28 cellular contexts compared by ENCODE assay signal in the genomic region with DNA sequence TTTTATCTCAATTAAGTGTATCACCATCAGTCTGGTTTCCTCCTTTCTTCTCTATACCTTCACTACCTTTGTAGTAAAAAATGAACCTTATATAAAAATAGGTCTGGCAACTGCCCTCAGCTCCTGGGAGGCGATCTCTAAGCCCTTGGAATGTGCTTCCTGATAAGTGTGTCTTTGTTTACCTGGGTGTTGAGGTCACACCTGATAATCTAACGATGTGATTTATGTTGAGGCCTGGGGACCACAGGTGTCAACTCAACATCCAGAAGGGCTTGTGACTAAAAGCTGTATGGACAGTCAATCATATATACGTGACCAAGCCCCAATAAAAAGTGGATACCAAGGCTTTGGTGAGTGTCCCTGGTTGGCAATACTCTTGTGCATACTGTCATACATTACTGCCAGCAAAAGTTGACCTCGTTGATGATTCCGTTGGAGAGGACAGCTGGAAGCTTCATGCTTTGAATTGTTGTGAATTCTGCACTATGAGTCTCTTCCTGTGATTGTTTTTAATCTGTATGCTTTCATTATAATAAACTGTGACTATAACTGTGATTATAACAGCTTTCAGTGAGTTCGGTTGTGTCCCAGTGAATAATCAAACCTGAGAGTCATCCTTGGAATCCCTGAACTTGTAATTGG. TPM values are rescaled to one million over a fixed set of nuclear protein-coding genes. Genes with fewer than 3 reads are reported as not detected.
DNase-seq lines count a peak whose midpoint lies in the region; ATAC-seq and TF ChIP-seq lines count a peak whose summit lies in the region.
"Had no signal": no experiment of that assay in that cellular context is flagged by ENCODE, and none has a peak within 500 bp of the region (broad histone marks: within the 10 kb centered on the region; RNA-seq: fewer than 3 reads in every experiment).

No MANE protein-coding gene starts in this region.

- peaks cover 37% of the 10 kb centered on the region for H3K4me1 ChIP-seq in CD4-positive, CD25-positive, alpha-beta regulatory T cell (ENCODE audit: control insufficient read depth, insufficient read depth, low read length, poor library complexity, severe bottlenecking)
- peaks cover 21% of the 10 kb centered on the region for H3K4me1 ChIP-seq in CD8-positive, alpha-beta T cell (ENCODE audit: insufficient read depth, low read length)
- peaks cover 4% of the 10 kb centered on the region for H3K4me1 ChIP-seq in mesendoderm (ENCODE audit: control insufficient read depth, low read depth, low read length)

- H4K5ac ChIP-seq in mesendoderm (ENCODE audit: low read length): no peak overlapping the region

- intact Hi-C loops in CD8-positive, alpha-beta T cell (cut with DNase I, micrococcal nuclease): no loop called here

- H3K18ac ChIP-seq in mesendoderm (ENCODE audit: low read length): no peak overlapping the region

- no peaks in the 10 kb centered on the region for H3K9me3 ChIP-seq in CD4-positive, CD25-positive, alpha-beta regulatory T cell (ENCODE audit: control insufficient read depth in 2 of 2, low read length in 2 of 2)
- H3K9me3 ChIP-seq in CD8-positive, alpha-beta T cell (ENCODE audit: low read length): no peaks in the 10 kb centered on the region
- H3K9me3 ChIP-seq: MG63, transverse colon had no signal

- H4K8ac ChIP-seq in mesendoderm (ENCODE audit: low read depth, low read length): no peak overlapping the region

- H3K27me3 Mint-ChIP-seq in CD4-positive, CD25-positive, alpha-beta regulatory T cell: no peaks in the 10 kb centered on the region
- no peaks in the 10 kb centered on the region for H3K27me3 Mint-ChIP-seq in CD8-positive, alpha-beta T cell (ENCODE audit: low read depth)
- no peaks in the 10 kb centered on the region for H3K27me3 Mint-ChIP-seq in central memory CD8-positive, alpha-beta T cell
- H3K27me3 Mint-ChIP-seq: activated B cell treated with CpG ODN at 0.5 μM for 24 hours; activated CD4-positive, alpha-beta memory T cell treated with anti-CD3 and anti-CD28 coated beads, Interleukin-2, amount 10 ng/mL, durations not matched to agents 7 days and 5 days; activated naive CD8-positive, alpha-beta T cell treated with anti-CD3 and anti-CD28 coated beads, Interleukin-2, amount 10 ng/mL, durations not matched to agents 7 days and 5 days had no signal

- H3K79me2 ChIP-seq in mesendoderm (ENCODE audit: control insufficient read depth, insufficient read depth, low read length): no peaks in the 10 kb centered on the region

- H3K9me3 Mint-ChIP-seq in CD4-positive, CD25-positive, alpha-beta regulatory T cell: no peaks in the 10 kb centered on the region
- H3K9me3 Mint-ChIP-seq in CD8-positive, alpha-beta T cell: peaks cover 2% of the 10 kb centered on the region
- no peaks in the 10 kb centered on the region for H3K9me3 Mint-ChIP-seq in central memory CD8-positive, alpha-beta T cell
- H3K9me3 Mint-ChIP-seq: activated B cell treated with CpG ODN at 0.5 μM for 24 hours, HFFc6 had no signal

- no peak overlapping the region for H3K4ac ChIP-seq in mesendoderm (ENCODE audit: low read depth, low read length)

- peaks cover 42% of the 10 kb centered on the region for H3K36me3 Mint-ChIP-seq in CD4-positive, CD25-positive, alpha-beta regulatory T cell
- peaks cover 50% of the 10 kb centered on the region for H3K36me3 Mint-ChIP-seq in CD8-positive, alpha-beta T cell
- peaks cover 19% of the 10 kb centered on the region for H3K36me3 Mint-ChIP-seq in central memory CD8-positive, alpha-beta T cell (ENCODE audit: insufficient read depth)

- no peak overlapping the region for H3K23ac ChIP-seq in mesendoderm (ENCODE audit: low read length)

- no peak overlapping the region for H2BK120ac ChIP-seq in mesendoderm (ENCODE audit: low read depth, low read length)

- H3K4me3 ChIP-seq in CD4-positive, CD25-positive, alpha-beta regulatory T cell (ENCODE audit: low read depth, low read length): peak overlapping the region; percentile 22
- no peak overlapping the region for H3K4me3 ChIP-seq in CD8-positive, alpha-beta T cell (ENCODE audit: low read depth, low read length)
- no peak overlapping the region for H3K4me3 ChIP-seq in mesendoderm (ENCODE audit: low read length)
- H3K4me3 ChIP-seq: hepatocyte, MG63, transverse colon had no signal

- H3K9ac ChIP-seq in mesendoderm (ENCODE audit: low read length): no peak overlapping the region

- POLR2A ChIA-PET in CD8-positive, alpha-beta T cell (lab: Charles Lee): no interaction called here

- WGBS in mesendoderm (ENCODE audit: extremely low coverage, insufficient coverage, low lambda C conversion rate): no CpG with 5 or more reads among the region's 6 CpGs

- no peak for TF ChIP-seq CTCF in CD8-positive, alpha-beta T cell (IDR thresholded peaks at IDR 0.05)

- H3K4me3 Mint-ChIP-seq in CD4-positive, CD25-positive, alpha-beta regulatory T cell: peak overlapping the region in 3 of 4 donors; percentile 42 to 73 (median 46)
- H3K4me3 Mint-ChIP-seq in CD8-positive, alpha-beta T cell: no peak overlapping the region
- no peak overlapping the region for H3K4me3 Mint-ChIP-seq in central memory CD8-positive, alpha-beta T cell
- H3K4me3 Mint-ChIP-seq: activated B cell treated with CpG ODN at 0.5 μM for 24 hours; activated CD4-positive, alpha-beta memory T cell treated with anti-CD3 and anti-CD28 coated beads, Interleukin-2, amount 10 ng/mL, durations not matched to agents 7 days and 5 days; activated naive CD8-positive, alpha-beta T cell treated with anti-CD3 and anti-CD28 coated beads, Interleukin-2, amount 10 ng/mL, durations not matched to agents 7 days and 5 days; HFFc6; mesothelial cell of epicardium had no signal

- peaks cover 51 to 78% (median 69%) of the 10 kb centered on the region in 4 donors for H3K4me1 Mint-ChIP-seq in CD4-positive, CD25-positive, alpha-beta regulatory T cell
- H3K4me1 Mint-ChIP-seq in CD8-positive, alpha-beta T cell (ENCODE audit: low read depth): peaks cover 72% of the 10 kb centered on the region
- H3K4me1 Mint-ChIP-seq in central memory CD8-positive, alpha-beta T cell: peaks cover 61% of the 10 kb centered on the region

- no peaks in the 10 kb centered on the region for H3K27me3 ChIP-seq in CD4-positive, CD25-positive, alpha-beta regulatory T cell (ENCODE audit: control insufficient read depth, insufficient read depth, low read length)
- H3K27me3 ChIP-seq in CD8-positive, alpha-beta T cell (ENCODE audit: insufficient read depth, low read length): no peaks in the 10 kb centered on the region
- H3K27me3 ChIP-seq in mesendoderm (ENCODE audit: insufficient read depth, low read length, poor library complexity): no peaks in the 10 kb centered on the region
- H3K27me3 ChIP-seq: hepatocyte, MG63, transverse colon had no signal

- H3K36me3 ChIP-seq in CD4-positive, CD25-positive, alpha-beta regulatory T cell (ENCODE audit: control insufficient read depth, insufficient read depth, low read length): peaks cover 6% of the 10 kb centered on the region
- peaks cover 6% of the 10 kb centered on the region for H3K36me3 ChIP-seq in CD8-positive, alpha-beta T cell (ENCODE audit: insufficient read depth, low read length)
- H3K36me3 ChIP-seq in mesendoderm (ENCODE audit: control insufficient read depth, insufficient read depth, low read length): no peaks in the 10 kb centered on the region
- H3K36me3 ChIP-seq: transverse colon had no signal

- H2BK15ac ChIP-seq in mesendoderm (replicated peaks; ENCODE audit: low read depth): no peak overlapping the region

- H3K27ac ChIP-seq in CD4-positive, CD25-positive, alpha-beta regulatory T cell (ENCODE audit: insufficient read depth, low read length, poor library complexity, severe bottlenecking): no peak overlapping the region
- H3K27ac ChIP-seq in CD8-positive, alpha-beta T cell (ENCODE audit: low read depth, low read length): no peak overlapping the region
- peak overlapping the region; percentile 15 for H3K27ac ChIP-seq in mesendoderm (ENCODE audit: low read depth, low read length)
- H3K27ac ChIP-seq: C4-2B, hepatocyte had no signal

- peak overlapping the region in 2 of 3 donors; percentile 11 to 52 for H3K27ac Mint-ChIP-seq in CD4-positive, CD25-positive, alpha-beta regulatory T cell
- H3K27ac Mint-ChIP-seq in CD8-positive, alpha-beta T cell: peak overlapping the region; percentile 9
- H3K27ac Mint-ChIP-seq in central memory CD8-positive, alpha-beta T cell (ENCODE audit: low read depth): peak overlapping the region; percentile 40
- H3K27ac Mint-ChIP-seq: activated B cell treated with CpG ODN at 0.5 μM for 24 hours; activated CD4-positive, alpha-beta memory T cell treated with anti-CD3 and anti-CD28 coated beads, Interleukin-2, amount 10 ng/mL, durations not matched to agents 7 days and 5 days; HFFc6; mesothelial cell of epicardium had no signal

- ATAC-seq in CD4-positive, CD25-positive, alpha-beta regulatory T cell (ENCODE audit: low read depth in 2 of 2): no peak
- no peak for ATAC-seq in CD8-positive, alpha-beta T cell
- ATAC-seq in central memory CD8-positive, alpha-beta T cell (replicated peaks; ENCODE audit: extremely low read depth, poor library complexity, severe bottlenecking): no peak
- ATAC-seq: left lobe of liver, SK-N-SH treated with all-trans-retinoic acid at 6 μM for 48 hours had no signal

- no peak overlapping the region for H3K56ac ChIP-seq in mesendoderm (ENCODE audit: low read length)

- CTCF ChIA-PET in CD8-positive, alpha-beta T cell (lab: Charles Lee): interaction anchor here (0.6 to 1.0 kb wide), 2 partner anchors 15 to 18 kb away, joined by 3 read pairs; no protein-coding TSS in a partner anchor

- peaks cover 2% of the 10 kb centered on the region for H3K79me1 ChIP-seq in mesendoderm (ENCODE audit: low read length)

- no peak for DNase-seq in CD4-positive, CD25-positive, alpha-beta regulatory T cell
- DNase-seq in CD8-positive, alpha-beta T cell: no peak
- DNase-seq in central memory CD8-positive, alpha-beta T cell (ENCODE audit: low spot score in 2 of 2): no peak
- DNase-seq in mesendoderm (peak; percentile 94), HUDEP-2 (lab: John Stamatoyannopoulos, UW; ENCODE audit: unreplicated experiment in 76 of 76) (no peak), NCI-H524 treated with DMSO at 0.1 percent for 48 hours (lab: John Stamatoyannopoulos, UW) (no peak)
- no peak for DNase-seq in effector CD8-positive, alpha-beta T cell (lab: John Stamatoyannopoulos, UW)
- no peak for DNase-seq in activated CD8-positive, alpha-beta memory T cell treated with anti-CD3 and anti-CD28 coated beads, Interleukin-2, amount 50 U/mL, for 4 hours
- DNase-seq: activated B cell treated with CpG ODN at 0.5 μM for 24 hours; activated CD4-positive, alpha-beta memory T cell treated with anti-CD3 and anti-CD28 coated beads, Interleukin-2, amount 10 ng/mL, durations not matched to agents 7 days and 5 days; activated naive CD8-positive, alpha-beta T cell treated with anti-CD3 and anti-CD28 coated beads, Interleukin-2, amount 10 ng/mL, durations not matched to agents 7 days and 5 days; activated T-cell treated with anti-CD3 and anti-CD28 coated beads, Interleukin-2, amount 50 U/mL, for 48 hours; cerebellar nuclear complex; DMS 273 treated with DMSO at 0.1 percent for 48 hours; HFFc6; MG63; NCI-H2081 treated with DMSO at 0.1 percent for 48 hours; NCI-H446; posterior cingulate gyrus; stimulated activated CD8-positive, alpha-beta memory T cell treated with anti-CD3 and anti-CD28 coated beads, Interleukin-4, amount 100 ng/mL, for 48 hours; transverse colon had no signal

- H3K4me2 ChIP-seq in mesendoderm (ENCODE audit: low read length): no peak overlapping the region
- H3K4me2 ChIP-seq: hepatocyte had no signal

- H2BK5ac ChIP-seq in mesendoderm (ENCODE audit: low read length): no peak overlapping the region

- no peak overlapping the region for H2AK5ac ChIP-seq in mesendoderm (ENCODE audit: low read length)

RNA-seq across cellular contexts. Expression of a gene that starts 4.1 kb away (rescaled TPM):
- total RNA-seq in CD4-positive, CD25-positive, alpha-beta regulatory T cell: 26.2 TPM
- 10 to 100 TPM in 3 of 4 donors, 1 to 10 TPM in 1; 9.8 to 12.3 (median 11.3) TPM for polyA plus RNA-seq in CD4-positive, CD25-positive, alpha-beta regulatory T cell
- total RNA-seq in CD8-positive, alpha-beta T cell: 10 to 100 TPM; 12.3 to 15.9 TPM
- polyA plus RNA-seq in mesendoderm (2013, experiment 1 of 2): 4.3 TPM
- 4.3 TPM for polyA plus RNA-seq in mesendoderm (2013, experiment 2 of 2)

RNA-seq across cellular contexts. Expression of a gene that starts 4.2 kb away (rescaled TPM):
- total RNA-seq in CD4-positive, CD25-positive, alpha-beta regulatory T cell: 2.9 TPM
- polyA plus RNA-seq in CD4-positive, CD25-positive, alpha-beta regulatory T cell: 1 to 10 TPM; 4.2 to 6.7 (median 4.9) TPM
- 1 to 10 TPM in 1 of 2 experiments, under 1 TPM in 1; 0.65 to 1.4 TPM for total RNA-seq in CD8-positive, alpha-beta T cell
- 1.6 TPM for polyA plus RNA-seq in mesendoderm (2013, experiment 1 of 2)
- 1.5 TPM for polyA plus RNA-seq in mesendoderm (2013, experiment 2 of 2)

RNA-seq across cellular contexts. Expression of a gene that starts 38.6 kb away (rescaled TPM):
- not detected for total RNA-seq in CD4-positive, CD25-positive, alpha-beta regulatory T cell
- under 1 TPM in 1 of 4 donors, not detected in 3; 0.95 TPM for polyA plus RNA-seq in CD4-positive, CD25-positive, alpha-beta regulatory T cell
- total RNA-seq in CD8-positive, alpha-beta T cell: not detected
- polyA plus RNA-seq in mesendoderm (2013, experiment 1 of 2): 0.04 TPM
- 0.06 TPM for polyA plus RNA-seq in mesendoderm (2013, experiment 2 of 2)
- total RNA-seq: activated B cell treated with CpG ODN at 0.5 μM for 24 hours; activated CD4-positive, alpha-beta memory T cell treated with anti-CD3 and anti-CD28 coated beads, Interleukin-2, amount 10 ng/mL, durations not matched to agents 7 days and 5 days; activated naive CD8-positive, alpha-beta T cell treated with anti-CD3 and anti-CD28 coated beads, Interleukin-2, amount 10 ng/mL, durations not matched to agents 7 days and 5 days; frontal cortex; HFFc6; left lobe of liver had no signal
- polyA plus RNA-seq: neural cell had no signal

Comparison
In these comparisons a context has a peak if more than half of its experiments do, and no peak if none do; other contexts are left out.
1. H3K4me3 Mint-ChIP-seq: peak in CD4-positive, CD25-positive, alpha-beta regulatory T cell (3 of 4); none in CD8-positive, alpha-beta T cell (single experiment) and central memory CD8-positive, alpha-beta T cell (single experiment).
2. Peak in every context shown above with its lines, with median percentiles within 50 percentile points of each other: H3K27ac Mint-ChIP-seq.